1 cellular context compared by ENCODE assay signal in genomic region chr9:136539427-136540412, GRCh38.
TF ChIP-seq lines count a peak whose summit lies in the region.

No MANE protein-coding gene starts in this region.

TF ChIP-seq in K562, 482 proteins besides CTCF, POLR2A, EP300 and RAD21 (continued from another document and continues in another):
- TF ChIP-seq CREB3 (tag; conservative IDR thresholded peaks at IDR 0.05; ENCODE audit: low read depth) = 0 out of 2 replicates have a peak, but pooled peaks have one; percentile 35
- TF ChIP-seq ZNF696 (CRISPR knock-in tag; conservative IDR thresholded peaks at IDR 0.05) = no peak
- TF ChIP-seq GABPB1 (CRISPR knock-in tag; IDR thresholded peaks at IDR 0.05) = peak; percentile 20; the same call in 1 of the 2 replicates
- no peak for TF ChIP-seq SMARCB1 (IDR thresholded peaks at IDR 0.05; ENCODE audit: insufficient read length, low read depth)
- TF ChIP-seq RB1 (IDR thresholded peaks at IDR 0.05; ENCODE audit: low read depth) = peak; percentile 60; the same call in 1 of the 2 replicates
- TF ChIP-seq MCM2 (IDR thresholded peaks at IDR 0.05; ENCODE audit: low read depth) = no peak
- TF ChIP-seq MNT (conservative IDR thresholded peaks at IDR 0.05) = 0 out of 4 replicates have a peak, but pooled peaks of 1 of the 2 experiments have one; percentile 49
- TF ChIP-seq NFE2 (IDR thresholded peaks at IDR 0.05; ENCODE audit: low read depth) = peak; percentile 52
- no peak for TF ChIP-seq POLR2B (IDR thresholded peaks at IDR 0.05; ENCODE audit: low read depth, partially characterized antibody)
- no peak for TF ChIP-seq SRSF9 (IDR thresholded peaks at IDR 0.05; ENCODE audit: borderline replicate concordance, low read depth, low read length)
- peak in 1 of 2 experiments; percentile 77; a peak in 2 of 4 replicates for TF ChIP-seq MAZ (CRISPR knock-in tag; conservative IDR thresholded peaks at IDR 0.05 in 1 of 2, IDR thresholded peaks at IDR 0.05 in 1 of 2)
- peak; percentile 60; the same call in 1 of the 2 replicates for TF ChIP-seq SMARCA5 (IDR thresholded peaks at IDR 0.05)
- peak; percentile 56 for TF ChIP-seq ATF3 (IDR thresholded peaks at IDR 0.05)
- 0 out of 2 replicates have a peak, but pooled peaks have one; percentile 36 for TF ChIP-seq ATF3 (CRISPR knock-in tag; conservative IDR thresholded peaks at IDR 0.05)
- TF ChIP-seq ZNF280A (IDR thresholded peaks at IDR 0.05; ENCODE audit: low read depth, partially characterized antibody) = no peak
- no peak for TF ChIP-seq FOXM1 (IDR thresholded peaks at IDR 0.05; ENCODE audit: low read depth)
- no peak for TF ChIP-seq FOXM1 (CRISPR knock-in tag; IDR thresholded peaks at IDR 0.05; ENCODE audit: low read depth)
- TF ChIP-seq RCOR1 (IDR thresholded peaks at IDR 0.05; ENCODE audit: borderline replicate concordance in 1 of 2, low read depth in 2 of 2, low read length in 2 of 2) = peak in 1 of 2 experiments; percentile 51; a peak in 2 of 4 replicates
- TF ChIP-seq, protein P1, sequence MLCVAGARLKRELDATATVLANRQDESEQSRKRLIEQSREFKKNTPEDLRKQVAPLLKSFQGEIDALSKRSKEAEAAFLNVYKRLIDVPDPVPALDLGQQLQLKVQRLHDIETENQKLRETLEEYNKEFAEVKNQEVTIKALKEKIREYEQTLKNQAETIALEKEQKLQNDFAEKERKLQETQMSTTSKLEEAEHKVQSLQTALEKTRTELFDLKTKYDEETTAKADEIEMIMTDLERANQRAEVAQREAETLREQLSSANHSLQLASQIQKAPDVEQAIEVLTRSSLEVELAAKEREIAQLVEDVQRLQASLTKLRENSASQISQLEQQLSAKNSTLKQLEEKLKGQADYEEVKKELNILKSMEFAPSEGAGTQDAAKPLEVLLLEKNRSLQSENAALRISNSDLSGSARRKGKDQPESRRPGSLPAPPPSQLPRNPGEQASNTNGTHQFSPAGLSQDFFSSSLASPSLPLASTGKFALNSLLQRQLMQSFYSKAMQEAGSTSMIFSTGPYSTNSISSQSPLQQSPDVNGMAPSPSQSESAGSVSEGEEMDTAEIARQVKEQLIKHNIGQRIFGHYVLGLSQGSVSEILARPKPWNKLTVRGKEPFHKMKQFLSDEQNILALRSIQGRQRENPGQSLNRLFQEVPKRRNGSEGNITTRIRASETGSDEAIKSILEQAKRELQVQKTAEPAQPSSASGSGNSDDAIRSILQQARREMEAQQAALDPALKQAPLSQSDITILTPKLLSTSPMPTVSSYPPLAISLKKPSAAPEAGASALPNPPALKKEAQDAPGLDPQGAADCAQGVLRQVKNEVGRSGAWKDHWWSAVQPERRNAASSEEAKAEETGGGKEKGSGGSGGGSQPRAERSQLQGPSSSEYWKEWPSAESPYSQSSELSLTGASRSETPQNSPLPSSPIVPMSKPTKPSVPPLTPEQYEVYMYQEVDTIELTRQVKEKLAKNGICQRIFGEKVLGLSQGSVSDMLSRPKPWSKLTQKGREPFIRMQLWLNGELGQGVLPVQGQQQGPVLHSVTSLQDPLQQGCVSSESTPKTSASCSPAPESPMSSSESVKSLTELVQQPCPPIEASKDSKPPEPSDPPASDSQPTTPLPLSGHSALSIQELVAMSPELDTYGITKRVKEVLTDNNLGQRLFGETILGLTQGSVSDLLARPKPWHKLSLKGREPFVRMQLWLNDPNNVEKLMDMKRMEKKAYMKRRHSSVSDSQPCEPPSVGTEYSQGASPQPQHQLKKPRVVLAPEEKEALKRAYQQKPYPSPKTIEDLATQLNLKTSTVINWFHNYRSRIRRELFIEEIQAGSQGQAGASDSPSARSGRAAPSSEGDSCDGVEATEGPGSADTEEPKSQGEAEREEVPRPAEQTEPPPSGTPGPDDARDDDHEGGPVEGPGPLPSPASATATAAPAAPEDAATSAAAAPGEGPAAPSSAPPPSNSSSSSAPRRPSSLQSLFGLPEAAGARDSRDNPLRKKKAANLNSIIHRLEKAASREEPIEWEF (CRISPR knock-in tag; IDR thresholded peaks at IDR 0.05) = no peak
- TF ChIP-seq, protein P2, sequence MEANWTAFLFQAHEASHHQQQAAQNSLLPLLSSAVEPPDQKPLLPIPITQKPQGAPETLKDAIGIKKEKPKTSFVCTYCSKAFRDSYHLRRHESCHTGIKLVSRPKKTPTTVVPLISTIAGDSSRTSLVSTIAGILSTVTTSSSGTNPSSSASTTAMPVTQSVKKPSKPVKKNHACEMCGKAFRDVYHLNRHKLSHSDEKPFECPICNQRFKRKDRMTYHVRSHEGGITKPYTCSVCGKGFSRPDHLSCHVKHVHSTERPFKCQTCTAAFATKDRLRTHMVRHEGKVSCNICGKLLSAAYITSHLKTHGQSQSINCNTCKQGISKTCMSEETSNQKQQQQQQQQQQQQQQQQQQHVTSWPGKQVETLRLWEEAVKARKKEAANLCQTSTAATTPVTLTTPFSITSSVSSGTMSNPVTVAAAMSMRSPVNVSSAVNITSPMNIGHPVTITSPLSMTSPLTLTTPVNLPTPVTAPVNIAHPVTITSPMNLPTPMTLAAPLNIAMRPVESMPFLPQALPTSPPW (CRISPR knock-in tag; IDR thresholded peaks at IDR 0.05) = peak; percentile 49; the same call in 1 of the 2 replicates
- no peak for TF ChIP-seq CLOCK (CRISPR knock-in tag; IDR thresholded peaks at IDR 0.05; ENCODE audit: borderline replicate concordance)
- TF ChIP-seq RBM22 (IDR thresholded peaks at IDR 0.05; ENCODE audit: low read depth, low read length, poor library complexity, severe bottlenecking) = no peak
- no peak for TF ChIP-seq U2AF1 (optimal IDR thresholded peaks at IDR 0.05; ENCODE audit: low read depth, low read length)
- no peak for TF ChIP-seq ZNF3 (CRISPR knock-in tag; IDR thresholded peaks at IDR 0.05)
- TF ChIP-seq NUFIP1 (IDR thresholded peaks at IDR 0.05; ENCODE audit: partially characterized antibody) = no peak
- TF ChIP-seq BCL6 (CRISPR knock-in tag; IDR thresholded peaks at IDR 0.05) = no peak
- TF ChIP-seq JUND (IDR thresholded peaks at IDR 0.05; ENCODE audit: borderline replicate concordance, low read depth, low read length) = peak; percentile 47; the same call in 1 of the 2 replicates
- TF ChIP-seq JUND (tag; IDR thresholded peaks at IDR 0.05; ENCODE audit: borderline replicate concordance, low read depth, low read length) = peak; percentile 24; the same call in 1 of the 3 replicates
- no peak for TF ChIP-seq ZNF12 (CRISPR knock-in tag; IDR thresholded peaks at IDR 0.05)
- TF ChIP-seq, protein P3, sequence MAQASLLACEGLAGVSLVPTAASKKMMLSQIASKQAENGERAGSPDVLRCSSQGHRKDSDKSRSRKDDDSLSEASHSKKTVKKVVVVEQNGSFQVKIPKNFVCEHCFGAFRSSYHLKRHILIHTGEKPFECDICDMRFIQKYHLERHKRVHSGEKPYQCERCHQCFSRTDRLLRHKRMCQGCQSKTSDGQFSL (CRISPR knock-in tag; IDR thresholded peaks at IDR 0.05) = peak; percentile 41; the same call in 1 of the 2 replicates
- TF ChIP-seq, protein P3 (tag; IDR thresholded peaks at IDR 0.05) = no peak
- TF ChIP-seq, protein P4, sequence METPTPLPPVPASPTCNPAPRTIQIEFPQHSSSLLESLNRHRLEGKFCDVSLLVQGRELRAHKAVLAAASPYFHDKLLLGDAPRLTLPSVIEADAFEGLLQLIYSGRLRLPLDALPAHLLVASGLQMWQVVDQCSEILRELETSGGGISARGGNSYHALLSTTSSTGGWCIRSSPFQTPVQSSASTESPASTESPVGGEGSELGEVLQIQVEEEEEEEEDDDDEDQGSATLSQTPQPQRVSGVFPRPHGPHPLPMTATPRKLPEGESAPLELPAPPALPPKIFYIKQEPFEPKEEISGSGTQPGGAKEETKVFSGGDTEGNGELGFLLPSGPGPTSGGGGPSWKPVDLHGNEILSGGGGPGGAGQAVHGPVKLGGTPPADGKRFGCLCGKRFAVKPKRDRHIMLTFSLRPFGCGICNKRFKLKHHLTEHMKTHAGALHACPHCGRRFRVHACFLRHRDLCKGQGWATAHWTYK (CRISPR knock-in tag; IDR thresholded peaks at IDR 0.05) = no peak
- no peak for TF ChIP-seq ZNF584 (CRISPR knock-in tag; IDR thresholded peaks at IDR 0.05; ENCODE audit: low read depth)
- TF ChIP-seq RBFOX2 (IDR thresholded peaks at IDR 0.05; ENCODE audit: low read depth, low read length) = peak; percentile 55
- no peak for TF ChIP-seq LEF1 (IDR thresholded peaks at IDR 0.05)
- peak; percentile 53; the same call in 1 of the 2 replicates for TF ChIP-seq BCOR (IDR thresholded peaks at IDR 0.05)
- TF ChIP-seq ZBTB33 (CRISPR knock-in tag; IDR thresholded peaks at IDR 0.05) = 0 out of 2 replicates have a peak, but pooled peaks have one; percentile 46
- peak; percentile 12 for TF ChIP-seq HMGN3 (IDR thresholded peaks at IDR 0.05; ENCODE audit: borderline replicate concordance, extremely low read depth, insufficient read length, low read depth, low read length)
